In genomic region chr12:11922361-11922760, GRCh38 we compare ENCODE assay signal across 21 cellular contexts.
A peak's percentile ranks its signal among the peaks of the same experiment; 100 is the strongest.
DNase-seq lines count a peak whose midpoint lies in the region; ATAC-seq and TF ChIP-seq lines count a peak whose summit lies in the region.
"Had no signal": no experiment of that assay in that cellular context is flagged by ENCODE, and none has a peak within 500 bp of the region (broad histone marks: within the 10 kb centered on the region; RNA-seq: fewer than 3 reads in every experiment).

No MANE protein-coding gene starts in this region.

- intact Hi-C loops in breast epithelium (cut with DNase I; ENCODE audit: low total_unique reads), result no loop called here
- intact Hi-C loops in MCF 10A (cut with micrococcal nuclease), result no loop called here
- intact Hi-C loops in OCI-LY7 (cut with micrococcal nuclease; ENCODE audit: unreplicated experiment), result no loop called here
- intact Hi-C loops in left colon (cut with DNase I, micrococcal nuclease), result no loop called here
- intact Hi-C loops in aorta (cut with DNase I), result no loop called here

- H3K4me1 ChIP-seq in breast epithelium (no peaks in the 10 kb centered on the region), OCI-LY7 (ENCODE audit: insufficient read depth, low read length, poor library complexity, severe bottlenecking) (peaks cover 9% of the 10 kb centered on the region), aorta (ENCODE audit: control insufficient read depth in 1 of 2, insufficient read depth in 2 of 2, low read length in 2 of 2) (no peaks in the 10 kb centered on the region)
- H3K4me1 ChIP-seq: HAP-1, upper lobe of right lung had no signal

- H3K9me3 Mint-ChIP-seq in MCF 10A (ENCODE audit: unreplicated experiment), result no peaks in the 10 kb centered on the region
- H3K9me3 Mint-ChIP-seq in nephron progenitor cell, result peaks cover 3% of the 10 kb centered on the region
- H3K9me3 Mint-ChIP-seq: activated naive CD8-positive, alpha-beta T cell treated with anti-CD3 and anti-CD28 coated beads for 36 hours; naive B cell had no signal

- H3K27me3 ChIP-seq in breast epithelium (no peaks in the 10 kb centered on the region), aorta (ENCODE audit: control insufficient read depth in 1 of 2, insufficient read depth in 2 of 2, low read length in 1 of 2) (no peaks in the 10 kb centered on the region)
- H3K27me3 ChIP-seq: BE2C, upper lobe of right lung had no signal

- H3K79me2 ChIP-seq in OCI-LY7 (ENCODE audit: insufficient read depth, low read depth, low read length), result no peaks in the 10 kb centered on the region

- WGBS in aorta, 2 donors, result 83 to 87% methylated on average over 1 of the region's 1 CpG

- no peak for TF ChIP-seq POLR2A in breast epithelium (IDR thresholded peaks at IDR 0.05)

- H3K4me3 ChIP-seq in breast epithelium, result no peak overlapping the region
- no peak overlapping the region for H3K4me3 ChIP-seq in OCI-LY7 (ENCODE audit: low read depth, low read length, poor library complexity, severe bottlenecking)
- H3K4me3 ChIP-seq in aorta (ENCODE audit: low read length in 2 of 2), result no peak overlapping the region
- H3K4me3 ChIP-seq: HAP-1, smooth muscle cell, upper lobe of right lung had no signal

- ATAC-seq in left colon, result peak; percentile 80
- no peak for ATAC-seq in aorta (ENCODE audit: low FRiP score)
- ATAC-seq: upper lobe of right lung had no signal

- no peaks in the 10 kb centered on the region for H3K9me2 ChIP-seq in OCI-LY7 (ENCODE audit: insufficient read depth, low read length)

- DNase-seq in breast epithelium (ENCODE audit: low spot score in 2 of 2) (peak in 1 of 2 donors; percentile 28), MCF 10A (ENCODE audit: unreplicated experiment) (no peak), OCI-LY7 (ENCODE audit: low spot score) (peak; percentile 13), left colon (no peak), aorta (no peak), NCI-H2171 treated with DMSO at 0.1 percent for 48 hours (lab: John Stamatoyannopoulos, UW) (no peak), NCI-H1930 (lab: John Stamatoyannopoulos, UW) (no peak), nephron progenitor cell (no peak)
- DNase-seq: activated CD8-positive, alpha-beta memory T cell treated with anti-CD3 and anti-CD28 coated beads, Interleukin-2, amount 50 U/mL, for 4 hours; activated effector memory CD4-positive, alpha-beta T cell treated with Interleukin-2 at 50 U/mL for 16 hours; activated naive CD8-positive, alpha-beta T cell treated with anti-CD3 and anti-CD28 coated beads for 36 hours; BE2C; cerebellar nuclear complex; naive B cell; NCI-H748 treated with DMSO at 0.1 percent for 48 hours; nucleus accumbens; stimulated activated CD4-positive, alpha-beta T cell treated with anti-CD3 and anti-CD28 coated beads, Interleukin-2, amount 100 ng/mL, for 24 hours; upper lobe of right lung had no signal

- TF ChIP-seq CTCF in breast epithelium (IDR thresholded peaks at IDR 0.05), result no peak
- no peak for TF ChIP-seq CTCF in MCF 10A (IDR thresholded peaks at IDR 0.05; ENCODE audit: unreplicated experiment)
- no peak for TF ChIP-seq CTCF in OCI-LY7 (conservative IDR thresholded peaks at IDR 0.05; ENCODE audit: low read length)
- no peak for TF ChIP-seq CTCF in nephron progenitor cell (IDR thresholded peaks at IDR 0.05)

- POLR2A ChIA-PET in MCF 10A (lab: Yijun Ruan, JAX), result no interaction called here
- POLR2A ChIA-PET in OCI-LY7 (lab: Charles Lee), result interaction anchor here (0.6 to 1.1 kb wide), 5 partner anchors 12 to 111 kb away, joined by 3 to 4 read pairs (median 3); no protein-coding TSS in a partner anchor

- H3K9me3 ChIP-seq in breast epithelium (no peaks in the 10 kb centered on the region), OCI-LY7 (ENCODE audit: low read length) (no peaks in the 10 kb centered on the region), aorta (ENCODE audit: control insufficient read depth, low read length) (no peaks in the 10 kb centered on the region)
- H3K9me3 ChIP-seq: BE2C, HAP-1, upper lobe of right lung had no signal

- peak overlapping the region; percentile 5 to 32 for H3K27ac ChIP-seq in breast epithelium
- H3K27ac ChIP-seq in OCI-LY7 (ENCODE audit: low read depth, low read length, poor library complexity, severe bottlenecking), result no peak overlapping the region
- no peak overlapping the region for H3K27ac ChIP-seq in aorta (ENCODE audit: low read depth in 1 of 2, low read length in 2 of 2)
- H3K27ac ChIP-seq: upper lobe of right lung had no signal

- BruUV-seq in MCF 10A (replicated peaks; lab: Mats Ljungman, UMichigan), result no TSS peak
- no TSS peak for BruUV-seq in OCI-LY7 (replicated peaks; lab: Mats Ljungman, UMichigan)

- CTCF ChIA-PET in MCF 10A (lab: Yijun Ruan, JAX), result interaction anchor here (0.7 kb wide), 1 partner anchor 80 kb away, joined by 3 read pairs; no protein-coding TSS in a partner anchor
- CTCF ChIA-PET in OCI-LY7 (lab: Charles Lee; ENCODE audit: unreplicated experiment), result no interaction called here

- H3K36me3 Mint-ChIP-seq in MCF 10A (ENCODE audit: insufficient read depth, unreplicated experiment) (peaks cover 5% of the 10 kb centered on the region), nephron progenitor cell (ENCODE audit: low read depth) (no peaks in the 10 kb centered on the region)
- H3K36me3 Mint-ChIP-seq: activated naive CD8-positive, alpha-beta T cell treated with anti-CD3 and anti-CD28 coated beads for 36 hours; IgD-negative memory B cell; naive B cell had no signal

- H3K4me2 ChIP-seq in OCI-LY7 (ENCODE audit: low read length), result no peak overlapping the region
- H3K4me2 ChIP-seq: smooth muscle cell had no signal

- H4K20me1 ChIP-seq in OCI-LY7 (ENCODE audit: insufficient read depth, low read length), result no peaks in the 10 kb centered on the region

- H3K36me3 ChIP-seq in breast epithelium, result no peaks in the 10 kb centered on the region
- no peaks in the 10 kb centered on the region for H3K36me3 ChIP-seq in OCI-LY7 (ENCODE audit: insufficient read depth, low read length)
- no peaks in the 10 kb centered on the region for H3K36me3 ChIP-seq in aorta (ENCODE audit: control insufficient read depth in 1 of 2, insufficient read depth in 2 of 2, low read length in 1 of 2)
- H3K36me3 ChIP-seq: BE2C, HAP-1, upper lobe of right lung had no signal

- H3K27me3 Mint-ChIP-seq in MCF 10A (ENCODE audit: insufficient read depth, unreplicated experiment), result peaks cover 52% of the 10 kb centered on the region
- peaks cover 31% of the 10 kb centered on the region for H3K27me3 Mint-ChIP-seq in nephron progenitor cell (ENCODE audit: low read depth, poor library complexity)
- H3K27me3 Mint-ChIP-seq: activated naive CD8-positive, alpha-beta T cell treated with anti-CD3 and anti-CD28 coated beads for 36 hours; IgD-negative memory B cell; naive B cell had no signal

- no peaks in the 10 kb centered on the region for H3K4me1 Mint-ChIP-seq in MCF 10A (ENCODE audit: insufficient read depth, unreplicated experiment)
- no peaks in the 10 kb centered on the region for H3K4me1 Mint-ChIP-seq in nephron progenitor cell
- H3K4me1 Mint-ChIP-seq: IgD-negative memory B cell, naive B cell had no signal

- H3K27ac Mint-ChIP-seq in MCF 10A (ENCODE audit: low read depth, unreplicated experiment), result no peak overlapping the region
- H3K27ac Mint-ChIP-seq in nephron progenitor cell, result no peak overlapping the region
- H3K27ac Mint-ChIP-seq: activated naive CD8-positive, alpha-beta T cell treated with anti-CD3 and anti-CD28 coated beads for 36 hours; IgD-negative memory B cell had no signal

- no peak overlapping the region for H3K4me3 Mint-ChIP-seq in MCF 10A (ENCODE audit: unreplicated experiment)
- H3K4me3 Mint-ChIP-seq in nephron progenitor cell, result no peak overlapping the region
- H3K4me3 Mint-ChIP-seq: activated naive CD8-positive, alpha-beta T cell treated with anti-CD3 and anti-CD28 coated beads for 36 hours; IgD-negative memory B cell; naive B cell had no signal

- H2AFZ ChIP-seq in OCI-LY7 (ENCODE audit: low read length), result peak overlapping the region; percentile 43

Comparison
In these comparisons a context has a peak if more than half of its experiments do, and no peak if none do; other contexts are left out.
1. H3K27ac ChIP-seq: peak in breast epithelium (2 of 2); none in OCI-LY7 (single experiment) and aorta (0 of 2).